1 cellular context compared by ENCODE assay signal in genomic region chr12:68912916-68913315, GRCh38.
TF ChIP-seq lines count a peak whose summit lies in the region.

No MANE protein-coding gene starts in this region.

TF ChIP-seq in Ishikawa, 13 proteins besides CTCF, POLR2A, EP300 and RAD21 (continued from another document):
- no peak for TF ChIP-seq TCF12 (IDR thresholded peaks at IDR 0.05; ENCODE audit: low read depth)
- no peak for TF ChIP-seq FOXM1 (IDR thresholded peaks at IDR 0.05; ENCODE audit: borderline replicate concordance, low read depth)
- TF ChIP-seq EGR1 (IDR thresholded peaks at IDR 0.05), result no peak
